In genomic region chr1:32178380-32179192, GRCh38 we compare ENCODE assay signal across 1 cellular context.
TF ChIP-seq lines count a peak whose summit lies in the region.

No MANE protein-coding gene starts in this region.

TF ChIP-seq in H1, 55 proteins besides CTCF, POLR2A, EP300 and RAD21:
- no peak for TF ChIP-seq BACH1 (IDR thresholded peaks at IDR 0.05; ENCODE audit: low read length)
- TF ChIP-seq MAX (IDR thresholded peaks at IDR 0.05) = no peak
- TF ChIP-seq BRCA1 (IDR thresholded peaks at IDR 0.05; ENCODE audit: low read depth, low read length) = no peak
- TF ChIP-seq CHD7 (IDR thresholded peaks at IDR 0.05; ENCODE audit: insufficient replicate concordance, low read length) = no peak
- TF ChIP-seq HDAC6 (IDR thresholded peaks at IDR 0.05; ENCODE audit: low read depth, low read length) = no peak
- TF ChIP-seq EGR1 (IDR thresholded peaks at IDR 0.05; ENCODE audit: borderline replicate concordance, low read depth, low read length) = no peak
- TF ChIP-seq TAF1 (IDR thresholded peaks at IDR 0.05; ENCODE audit: low read depth, low read length) = no peak
- TF ChIP-seq E2F6 (IDR thresholded peaks at IDR 0.05) = no peak
- no peak for TF ChIP-seq ATF3 (IDR thresholded peaks at IDR 0.05; ENCODE audit: insufficient read depth, low read depth, low read length)
- no peak for TF ChIP-seq RBBP5 (IDR thresholded peaks at IDR 0.05; ENCODE audit: borderline replicate concordance, low read depth, low read length)
